In the genomic region with DNA sequence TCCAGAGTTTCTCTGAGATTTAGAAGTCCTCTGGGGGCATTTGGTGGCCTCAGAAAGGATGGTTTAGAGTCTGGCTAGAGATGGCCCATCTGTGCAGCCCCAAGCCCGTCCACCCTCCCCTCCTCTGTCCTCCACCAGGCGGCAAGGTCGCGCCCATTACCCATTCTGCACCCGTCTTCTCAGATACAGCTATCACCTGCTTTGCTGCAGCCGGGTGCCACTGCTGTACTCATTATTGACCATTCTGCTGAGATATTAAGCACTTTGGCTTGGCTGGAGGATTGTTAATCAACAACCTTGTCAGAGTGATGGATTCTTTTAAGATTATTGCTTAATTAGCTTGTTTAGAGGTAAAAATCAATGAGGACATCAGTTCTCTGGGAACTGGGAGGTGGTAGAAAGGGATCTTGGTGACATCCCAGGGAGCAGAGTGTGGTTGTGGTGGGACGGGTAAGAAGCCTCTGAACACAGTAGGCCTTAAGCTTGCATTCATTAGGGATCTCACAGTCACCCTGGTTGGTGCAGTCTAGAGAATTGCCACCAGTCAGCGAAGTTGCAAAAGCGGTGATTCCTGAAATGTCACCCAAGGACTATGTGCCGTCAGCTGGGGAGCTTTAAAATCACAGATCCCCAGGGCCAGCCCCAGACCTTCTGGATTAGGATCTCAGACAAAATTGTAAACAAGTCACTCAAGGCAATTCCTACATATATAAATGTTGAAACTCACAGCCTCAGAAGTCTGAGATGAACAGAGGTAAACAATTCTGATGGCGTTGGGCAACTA, we compare ENCODE assay signal across 17 cellular contexts.
A peak's percentile ranks its signal among the peaks of the same experiment; 100 is the strongest.
DNase-seq lines count a peak whose midpoint lies in the region; ATAC-seq and TF ChIP-seq lines count a peak whose summit lies in the region.
"Had no signal": no experiment of that assay in that cellular context is flagged by ENCODE, and none has a peak within 500 bp of the region (broad histone marks: within the 10 kb centered on the region; RNA-seq: fewer than 3 reads in every experiment).

No MANE protein-coding gene starts in this region.

- H3K23me2 ChIP-seq in H9 (ENCODE audit: insufficient read length, low read depth, low read length, poor library complexity, severe bottlenecking): no peaks in the 10 kb centered on the region

- H3K9me3 Mint-ChIP-seq in CD14-positive monocyte (peaks cover 0 to 4% (median 1%) of the 10 kb centered on the region in 7 donors), H9 (peaks cover 3 to 8% of the 10 kb centered on the region in 2 experiments), endodermal cell (peaks cover 7% of the 10 kb centered on the region)
- H3K9me3 Mint-ChIP-seq: CD4-positive, alpha-beta T cell had no signal

- H2BK20ac ChIP-seq in H9 (ENCODE audit: low read depth, low read length, poor library complexity, severe bottlenecking): no peak overlapping the region

- no peak overlapping the region for H3K9ac ChIP-seq in H9 (ENCODE audit: extremely low read depth, insufficient read length, low read length)
- no peak overlapping the region for H3K9ac ChIP-seq in endodermal cell (ENCODE audit: extremely low read depth, low read length, poor library complexity, severe bottlenecking)
- H3K9ac ChIP-seq: SK-N-SH had no signal

- H2AFZ ChIP-seq in H9 (ENCODE audit: low read length): no peak overlapping the region

- no peaks in the 10 kb centered on the region for H3K36me3 ChIP-seq in endodermal cell (ENCODE audit: control insufficient read depth, insufficient read depth, low read length)

- H3K27me3 ChIP-seq in H9 (ENCODE audit: insufficient read depth, low read length) (no peaks in the 10 kb centered on the region), endodermal cell (ENCODE audit: control insufficient read depth, insufficient read depth, low read length, poor library complexity, severe bottlenecking) (no peaks in the 10 kb centered on the region)

- H3K27me3 Mint-ChIP-seq in CD14-positive monocyte (ENCODE audit: low read depth in 3 of 3) (peaks cover 2 to 4% (median 3%) of the 10 kb centered on the region in 3 donors), H9 (ENCODE audit: low read depth) (peaks cover 4% of the 10 kb centered on the region; the same call in 1 of the 2 replicates), endodermal cell (ENCODE audit: insufficient read depth) (no peaks in the 10 kb centered on the region)
- H3K27me3 Mint-ChIP-seq: CD4-positive, alpha-beta T cell had no signal

- H3K4me1 Mint-ChIP-seq in CD14-positive monocyte (peaks cover 28% of the 10 kb centered on the region), H9 (no peaks in the 10 kb centered on the region), endodermal cell (no peaks in the 10 kb centered on the region)

- H3T11ph ChIP-seq in H9 (ENCODE audit: low read length): no peak overlapping the region

- H2AK5ac ChIP-seq in H9 (ENCODE audit: insufficient read length, low read length): no peak overlapping the region

- no peak overlapping the region for H2BK120ac ChIP-seq in H9 (ENCODE audit: low read depth, low read length, poor library complexity, severe bottlenecking)

- no CpG with 5 or more reads among the region's 11 CpGs for WGBS in H9 (ENCODE audit: extremely low coverage, insufficient read length, low lambda C conversion rate)
- WGBS in endodermal cell (ENCODE audit: insufficient coverage in 1 of 2, insufficient read length in 1 of 2), 2 experiments: 95 to 96% methylated on average over 5 to 11 of the region's 11 CpGs

- H2BK12ac ChIP-seq in H9 (ENCODE audit: insufficient read length, low read depth, low read length): no peak overlapping the region

- H3K23ac ChIP-seq in H9 (ENCODE audit: insufficient read length, low read depth, low read length): no peak overlapping the region

- H3K4ac ChIP-seq in H9 (ENCODE audit: low read depth, low read length): no peak overlapping the region

- H4K8ac ChIP-seq in H9 (replicated peaks; ENCODE audit: insufficient read length, low read depth, low read length): no peak overlapping the region

- H3K18ac ChIP-seq in H9 (ENCODE audit: insufficient read length, low read depth, low read length): no peak overlapping the region

- intact Hi-C loops in CD14-positive monocyte (cut with micrococcal nuclease): loop anchor here in 1 of 2 donors (5.0 to 10.0 kb wide), 2 partner anchors 458 to 811 kb away; no protein-coding TSS in a partner anchor

- no peaks in the 10 kb centered on the region for H3K4me1 ChIP-seq in H9 (ENCODE audit: insufficient read depth, low read length)
- H3K4me1 ChIP-seq in endodermal cell (ENCODE audit: control insufficient read depth, insufficient read depth, low read length): no peaks in the 10 kb centered on the region

- H2BK5ac ChIP-seq in H9 (ENCODE audit: insufficient read length, low read length): no peak overlapping the region

- DNase-seq in CD14-positive monocyte (ENCODE audit: low spot score) (peak; percentile 21), H9 (peak; percentile 20), endodermal cell (peak; percentile 37), renal cortical epithelial cell (ENCODE audit: low read depth) (peak; percentile 34), hepatic stellate cell (ENCODE audit: low spot score) (no peak), HPDE6-E6E7 (ENCODE audit: extremely low spot score) (no peak)
- DNase-seq: Calu3; CD4-positive, alpha-beta T cell; H7; NCI-H1105 treated with DMSO at 0.1 percent for 48 hours; NCI-H187 treated with DMSO at 0.1 percent for 48 hours; NCI-H748 treated with DMSO at 0.1 percent for 48 hours; SK-N-SH had no signal

- H3K14ac ChIP-seq in H9 (ENCODE audit: insufficient read depth, low read length): no peak overlapping the region

- H3K4me3 Mint-ChIP-seq in CD14-positive monocyte (no peak overlapping the region), H9 (no peak overlapping the region), endodermal cell (no peak overlapping the region)
- H3K4me3 Mint-ChIP-seq: CD4-positive, alpha-beta T cell had no signal

- H4K5ac ChIP-seq in H9 (ENCODE audit: insufficient read length, low read depth, low read length): no peak overlapping the region

- H3K4me3 ChIP-seq in endodermal cell (ENCODE audit: low read length): no peak overlapping the region

- no peak overlapping the region for H2BK15ac ChIP-seq in H9 (ENCODE audit: low read depth, low read length)

- H4K20me1 ChIP-seq in H9 (ENCODE audit: control insufficient read depth, insufficient read depth, insufficient read length): no peaks in the 10 kb centered on the region

- no peak overlapping the region for H4K91ac ChIP-seq in H9 (ENCODE audit: insufficient read length, low read depth, low read length)

- no peak overlapping the region for H3K27ac ChIP-seq in H9 (ENCODE audit: insufficient read length, low read depth, low read length)
- H3K27ac ChIP-seq in endodermal cell (ENCODE audit: low read depth, low read length): no peak overlapping the region
- H3K27ac ChIP-seq: HL-60 had no signal

- H3K79me1 ChIP-seq in H9 (ENCODE audit: insufficient read depth, low read depth, low read length, poor library complexity, severe bottlenecking): no peaks in the 10 kb centered on the region

- H3K4me2 ChIP-seq in H9 (ENCODE audit: insufficient read depth, insufficient read length, low read length): no peak overlapping the region
- H3K4me2 ChIP-seq: SK-N-SH had no signal

- H3K56ac ChIP-seq in H9 (ENCODE audit: insufficient read length, low read depth, low read length): no peak overlapping the region

- no peak for TF ChIP-seq CTCF in CD14-positive monocyte (IDR thresholded peaks at IDR 0.05)
- TF ChIP-seq CTCF in H9 (conservative IDR thresholded peaks at IDR 0.05): no peak
- no peak for TF ChIP-seq CTCF in endodermal cell (conservative IDR thresholded peaks at IDR 0.05)

- ATAC-seq in HG03139 (IDR thresholded peaks at IDR 0.05; ENCODE audit: unreplicated experiment): no peak
- ATAC-seq: Panc1, Right ventricle myocardium inferior had no signal

- H3K79me2 ChIP-seq in H9 (ENCODE audit: insufficient read depth, low read length): no peaks in the 10 kb centered on the region

- H3K36me3 Mint-ChIP-seq in CD14-positive monocyte: no peaks in the 10 kb centered on the region
- peaks cover 0 to 4% (median 2%) of the 10 kb centered on the region in 3 experiments; a peak in 3 of 7 replicates for H3K36me3 Mint-ChIP-seq in H9 (ENCODE audit: insufficient read depth in 1 of 3, low read depth in 3 of 3)
- peaks cover 2% of the 10 kb centered on the region for H3K36me3 Mint-ChIP-seq in endodermal cell (ENCODE audit: low read depth)

- H3K9me3 ChIP-seq in H9 (ENCODE audit: control insufficient read depth, low read depth, low read length) (no peaks in the 10 kb centered on the region), endodermal cell (ENCODE audit: control insufficient read depth, low read length) (peaks cover 3% of the 10 kb centered on the region)
- H3K9me3 ChIP-seq: SK-N-SH had no signal

- no peak overlapping the region for H3K27ac Mint-ChIP-seq in CD14-positive monocyte
- no peak overlapping the region for H3K27ac Mint-ChIP-seq in H9
- H3K27ac Mint-ChIP-seq in endodermal cell: no peak overlapping the region
- H3K27ac Mint-ChIP-seq: CD4-positive, alpha-beta T cell had no signal

Comparison
In these comparisons a context has a peak if more than half of its experiments do, and no peak if none do; other contexts are left out.
1. DNase-seq: peak in CD14-positive monocyte (single experiment), H9 (single experiment), endodermal cell (single experiment) and renal cortical epithelial cell (single experiment); none in hepatic stellate cell (single experiment) and HPDE6-E6E7 (single experiment).